In genomic region chr10:48678041-48678440, GRCh38 we compare ENCODE assay signal across 17 cellular contexts. TPM values are rescaled to one million over a fixed set of nuclear protein-coding genes. Genes with fewer than 3 reads are reported as not detected.
DNase-seq lines count a peak whose midpoint lies in the region; ATAC-seq and TF ChIP-seq lines count a peak whose summit lies in the region.
"Had no signal": no experiment of that assay in that cellular context is flagged by ENCODE, and none has a peak within 500 bp of the region (broad histone marks: within the 10 kb centered on the region; RNA-seq: fewer than 3 reads in every experiment).

No MANE protein-coding gene starts in this region.

- H3K79me2 ChIP-seq in OCI-LY3 (ENCODE audit: low read length): no peaks in the 10 kb centered on the region

- no peaks in the 10 kb centered on the region for H4K20me1 ChIP-seq in OCI-LY3 (ENCODE audit: insufficient read depth, low read length)

- DNase-seq in stomach: no peak
- DNase-seq in activated T-helper 1 cell treated with anti-CD3 and anti-CD28 coated beads, Interleukin-12 subunit alpha, Interleukin-12 subunit beta, Interleukin-2, Interleukin-4 antibody, amounts not matched to agents 30 ng/mL and 10 ng/mL and 1 ng/mL, durations not matched to agents 14 hours and 24 hours and 36 hours (ENCODE audit: low spot score): no peak
- no peak for DNase-seq in DMS79 treated with DMSO at 0.1 percent for 48 hours (lab: John Stamatoyannopoulos, UW)
- DNase-seq in right lobe of liver: no peak
- DNase-seq: activated CD4-positive, alpha-beta T cell treated with anti-CD3 and anti-CD28 coated beads, Interleukin-2, amount 50 U/mL, for 48 hours; activated gamma-delta T cell treated with Interleukin-2 at 50 U/mL for 16 hours; endodermal cell; NCI-H1694 treated with DMSO at 0.1 percent for 48 hours had no signal

- H3K4me3 ChIP-seq in OCI-LY3 (ENCODE audit: low read length): peak overlapping the region; percentile 11; the same call in 1 of the 2 replicates
- H3K4me3 ChIP-seq in stomach: no peak overlapping the region
- no peak overlapping the region for H3K4me3 ChIP-seq in right lobe of liver
- H3K4me3 ChIP-seq: gastroesophageal sphincter, prostate gland had no signal

- H3K9me3 Mint-ChIP-seq in activated T-helper 1 cell treated with anti-CD3 and anti-CD28 coated beads, Interleukin-12 subunit alpha, Interleukin-12 subunit beta, Interleukin-2, Interleukin-4 antibody, amounts not matched to agents 30 ng/mL and 10 ng/mL and 1 ng/mL, durations not matched to agents 14 hours and 24 hours and 36 hours: peaks cover 8% of the 10 kb centered on the region

- no peak overlapping the region for H3K9ac ChIP-seq in OCI-LY3 (ENCODE audit: low read length)

- H3K4me1 ChIP-seq in OCI-LY3 (ENCODE audit: low read length) (peaks cover 45% of the 10 kb centered on the region), stomach (no peaks in the 10 kb centered on the region), right lobe of liver (no peaks in the 10 kb centered on the region)
- H3K4me1 ChIP-seq: gastroesophageal sphincter, prostate gland had no signal

- H3K4me2 ChIP-seq in OCI-LY3 (ENCODE audit: low read length): peak overlapping the region; percentile 36; the same call in 1 of the 2 replicates

- TF ChIP-seq POLR2A in stomach (IDR thresholded peaks at IDR 0.05) (no peak), right lobe of liver (IDR thresholded peaks at IDR 0.05) (no peak)

- intact Hi-C loops in stomach (cut with DNase I; ENCODE audit: low total_unique reads): no loop called here
- intact Hi-C loops in activated T-helper 1 cell treated with anti-CD3 and anti-CD28 coated beads, Interleukin-12 subunit alpha, Interleukin-12 subunit beta, Interleukin-2, Interleukin-4 antibody, amounts not matched to agents 30 ng/mL and 10 ng/mL and 1 ng/mL, durations not matched to agents 14 hours and 24 hours and 36 hours (cut with micrococcal nuclease): no loop called here
- intact Hi-C loops in right lobe of liver (cut with DNase I): no loop called here

- H3K36me3 ChIP-seq in OCI-LY3 (replicated peaks; ENCODE audit: low read depth, low read length) (peaks cover 4% of the 10 kb centered on the region), stomach (no peaks in the 10 kb centered on the region), right lobe of liver (no peaks in the 10 kb centered on the region)
- H3K36me3 ChIP-seq: gastroesophageal sphincter, prostate gland had no signal

- peaks cover 9% of the 10 kb centered on the region for H3K27me3 Mint-ChIP-seq in activated T-helper 1 cell treated with anti-CD3 and anti-CD28 coated beads, Interleukin-12 subunit alpha, Interleukin-12 subunit beta, Interleukin-2, Interleukin-4 antibody, amounts not matched to agents 30 ng/mL and 10 ng/mL and 1 ng/mL, durations not matched to agents 14 hours and 24 hours and 36 hours (ENCODE audit: insufficient read depth)

- peak overlapping the region; percentile 87 for H3K27ac ChIP-seq in OCI-LY3 (ENCODE audit: low read length)
- H3K27ac ChIP-seq in stomach: no peak overlapping the region
- no peak overlapping the region for H3K27ac ChIP-seq in right lobe of liver
- H3K27ac ChIP-seq: gastroesophageal sphincter, prostate gland, RWPE1 had no signal

- ATAC-seq in GM18498 (IDR thresholded peaks at IDR 0.05; ENCODE audit: unreplicated experiment) (peak; percentile 67), GM19351 (IDR thresholded peaks at IDR 0.05; ENCODE audit: unreplicated experiment) (peak; percentile 86), HG02763 (IDR thresholded peaks at IDR 0.05; ENCODE audit: unreplicated experiment) (peak; percentile 46), right lobe of liver (no peak)
- ATAC-seq: gastroesophageal sphincter had no signal

- no peaks in the 10 kb centered on the region for H3K36me3 Mint-ChIP-seq in activated T-helper 1 cell treated with anti-CD3 and anti-CD28 coated beads, Interleukin-12 subunit alpha, Interleukin-12 subunit beta, Interleukin-2, Interleukin-4 antibody, amounts not matched to agents 30 ng/mL and 10 ng/mL and 1 ng/mL, durations not matched to agents 14 hours and 24 hours and 36 hours (ENCODE audit: low read depth)

- H2AFZ ChIP-seq in OCI-LY3 (ENCODE audit: low read depth, low read length): no peak overlapping the region

- TF ChIP-seq CTCF in OCI-LY3 (IDR thresholded peaks at IDR 0.05; ENCODE audit: low read depth, low read length): no peak
- no peak for TF ChIP-seq CTCF in stomach (IDR thresholded peaks at IDR 0.05)
- TF ChIP-seq CTCF in right lobe of liver (IDR thresholded peaks at IDR 0.05): no peak

- H3K27ac Mint-ChIP-seq in activated T-helper 1 cell treated with anti-CD3 and anti-CD28 coated beads, Interleukin-12 subunit alpha, Interleukin-12 subunit beta, Interleukin-2, Interleukin-4 antibody, amounts not matched to agents 30 ng/mL and 10 ng/mL and 1 ng/mL, durations not matched to agents 14 hours and 24 hours and 36 hours: no peak overlapping the region
- H3K27ac Mint-ChIP-seq: endodermal cell; T-helper 2 cell treated with Interferon-gamma antibody and Interleukin-4, amounts not matched to agents 5 μg/mL and 100 μg/mL, for 36 hours had no signal

- 61 to 87% (median 81%) methylated on average over 1 of the region's 1 CpG for WGBS in stomach, 5 donors
- WGBS in right lobe of liver (ENCODE audit: insufficient coverage, low coverage, low lambda C conversion rate, missing lambda C conversion rate): 50% methylated on average over 1 of the region's 1 CpG

- peaks cover 6% of the 10 kb centered on the region; the same call in 1 of the 2 replicates for H3K9me3 ChIP-seq in OCI-LY3 (ENCODE audit: insufficient read depth, low read length)
- peaks cover 5 to 12% (median 10%) of the 10 kb centered on the region in 4 donors for H3K9me3 ChIP-seq in stomach
- H3K9me3 ChIP-seq in right lobe of liver: no peaks in the 10 kb centered on the region
- H3K9me3 ChIP-seq: prostate gland had no signal

- H3K4me3 Mint-ChIP-seq in activated T-helper 1 cell treated with anti-CD3 and anti-CD28 coated beads, Interleukin-12 subunit alpha, Interleukin-12 subunit beta, Interleukin-2, Interleukin-4 antibody, amounts not matched to agents 30 ng/mL and 10 ng/mL and 1 ng/mL, durations not matched to agents 14 hours and 24 hours and 36 hours: no peak overlapping the region
- H3K4me3 Mint-ChIP-seq: endodermal cell; T-helper 2 cell treated with Interferon-gamma antibody and Interleukin-4, amounts not matched to agents 5 μg/mL and 100 μg/mL, for 36 hours had no signal

- no peak for TF ChIP-seq EP300 in stomach (IDR thresholded peaks at IDR 0.05)

- no peaks in the 10 kb centered on the region for H3K27me3 ChIP-seq in OCI-LY3 (ENCODE audit: low read depth, low read length)
- peaks cover 0 to under 1% (median 0%) of the 10 kb centered on the region in 3 donors for H3K27me3 ChIP-seq in stomach
- H3K27me3 ChIP-seq in right lobe of liver: no peaks in the 10 kb centered on the region
- H3K27me3 ChIP-seq: gastroesophageal sphincter had no signal

- no peaks in the 10 kb centered on the region for H3K4me1 Mint-ChIP-seq in activated T-helper 1 cell treated with anti-CD3 and anti-CD28 coated beads, Interleukin-12 subunit alpha, Interleukin-12 subunit beta, Interleukin-2, Interleukin-4 antibody, amounts not matched to agents 30 ng/mL and 10 ng/mL and 1 ng/mL, durations not matched to agents 14 hours and 24 hours and 36 hours (ENCODE audit: low read depth)
- H3K4me1 Mint-ChIP-seq: endodermal cell had no signal

RNA-seq across cellular contexts. Expression of gene WDFY4, which starts 6.6 kb away (rescaled TPM):
- total RNA-seq in stomach (1 to 10 TPM; 1.2 to 8.0 (median 7.0) TPM), right lobe of liver (1 to 10 TPM; 1.4 to 4.1 (median 1.9) TPM)
- polyA plus RNA-seq in stomach: 1 to 10 TPM in 2 of 3 donors, under 1 TPM in 1; 0.15 to 1.4 (median 1.1) TPM
- 0.08 TPM in 1 of 2 replicates, not detected in the other for total RNA-seq in activated T-helper 1 cell treated with anti-CD3 and anti-CD28 coated beads, Interleukin-12 subunit alpha, Interleukin-12 subunit beta, Interleukin-2, Interleukin-4 antibody, amounts not matched to agents 30 ng/mL and 10 ng/mL and 1 ng/mL, durations not matched to agents 14 hours and 24 hours and 36 hours
- total RNA-seq: endodermal cell had no signal
- polyA plus RNA-seq: AG04450 had no signal

Comparison
In these comparisons a context has a peak if more than half of its experiments do, and no peak if none do; other contexts are left out.
1. ATAC-seq: peak in GM18498 (single experiment), GM19351 (single experiment) and HG02763 (single experiment); none in right lobe of liver (0 of 4).